ENCODE assay signal across 8 cellular contexts in genomic region chr15:96052572-96053038, GRCh38.
DNase-seq lines count a peak whose midpoint lies in the region; ATAC-seq and TF ChIP-seq lines count a peak whose summit lies in the region.

No MANE protein-coding gene starts in this region.

- no peak overlapping the region for H3K4me3 Mint-ChIP-seq in HFFc6

- H3K14ac ChIP-seq in neuronal stem cell (ENCODE audit: low read length): no peak overlapping the region

- no peaks in the 10 kb centered on the region for H3K9me3 Mint-ChIP-seq in HFFc6

- H2BK5ac ChIP-seq in neuronal stem cell (ENCODE audit: low read length): peak overlapping the region; percentile 33

- H3K36me3 ChIP-seq in SJCRH30: no peaks in the 10 kb centered on the region
- no peaks in the 10 kb centered on the region for H3K36me3 ChIP-seq in neuronal stem cell (replicated peaks in 1 of 2; ENCODE audit: control insufficient read depth in 2 of 2, insufficient read depth in 2 of 2, low read length in 2 of 2)

- peak overlapping the region; percentile 77 for H3K4me2 ChIP-seq in neuronal stem cell (ENCODE audit: insufficient read depth, low read length, poor library complexity, severe bottlenecking)

- intact Hi-C loops in left cardiac atrium (cut with DNase I): loop anchor here in 1 of 2 donors (5.0 kb wide), 1 partner anchor 270 kb away; no protein-coding TSS in a partner anchor

- H2AK5ac ChIP-seq in neuronal stem cell (ENCODE audit: low read depth, low read length): no peak overlapping the region

- TF ChIP-seq CTCF in HFFc6 (IDR thresholded peaks at IDR 0.05): no peak

- H3K9ac ChIP-seq in neuronal stem cell (ENCODE audit: low read depth, low read length, poor library complexity): no peak overlapping the region

- WGBS in neuronal stem cell (ENCODE audit: extremely low coverage in 2 of 2, insufficient read length in 2 of 2, insufficient replicate concordance in 1 of 2), 2 donors: no CpG with 5 or more reads among the region's 19 CpGs

- no peak overlapping the region for H2BK120ac ChIP-seq in neuronal stem cell (ENCODE audit: low read depth, low read length)

- peaks cover 8% of the 10 kb centered on the region for H3K4me1 Mint-ChIP-seq in HFFc6 (ENCODE audit: low read depth)

- H3K27ac ChIP-seq in SJCRH30 (peak overlapping the region; percentile 75), neuronal stem cell (replicated peaks; ENCODE audit: low read length) (no peak overlapping the region)

- H3K27me3 ChIP-seq in SJCRH30: no peaks in the 10 kb centered on the region
- H3K27me3 ChIP-seq in neuronal stem cell (ENCODE audit: control insufficient read depth in 3 of 3, insufficient read depth in 3 of 3, low read depth in 1 of 3, low read length in 3 of 3): no peaks in the 10 kb centered on the region

- DNase-seq in SJCRH30 (no peak), left cardiac atrium (peak; percentile 37), neuronal stem cell (ENCODE audit: low spot score) (peak; percentile 40), HPDE6-E6E7 (ENCODE audit: extremely low spot score) (no peak), HFFc6 (no peak)
- no peak for DNase-seq in stimulated activated CD8-positive, alpha-beta memory T cell treated with anti-CD3 and anti-CD28 coated beads, Interleukin-4, amount 100 ng/mL, for 48 hours

- peak overlapping the region; percentile 55 for H2AFZ ChIP-seq in neuronal stem cell (ENCODE audit: low read length)

- no peak overlapping the region for H3K4ac ChIP-seq in neuronal stem cell (ENCODE audit: low read length)

- peak overlapping the region; percentile 86 for H3K18ac ChIP-seq in neuronal stem cell (ENCODE audit: low read length)

- H3K36me3 Mint-ChIP-seq in HFFc6 (ENCODE audit: low read depth): no peaks in the 10 kb centered on the region

- H3K4me1 ChIP-seq in SJCRH30: peaks cover 14% of the 10 kb centered on the region
- peaks cover under 1 to 7% of the 10 kb centered on the region in 2 donors for H3K4me1 ChIP-seq in neuronal stem cell (ENCODE audit: control insufficient read depth in 2 of 2, insufficient read depth in 1 of 2, low read depth in 1 of 2, low read length in 2 of 2)

- H4K91ac ChIP-seq in neuronal stem cell (ENCODE audit: low read depth, low read length, poor library complexity): no peak overlapping the region

- H3K27me3 Mint-ChIP-seq in HFFc6 (ENCODE audit: insufficient read depth): no peaks in the 10 kb centered on the region; the same call in 1 of the 2 replicates

- H2BK12ac ChIP-seq in neuronal stem cell (ENCODE audit: low read length): peak overlapping the region; percentile 65

- H3K9me3 ChIP-seq in SJCRH30 (replicated peaks) (no peaks in the 10 kb centered on the region), neuronal stem cell (replicated peaks in 1 of 2; ENCODE audit: control insufficient read depth in 2 of 2, insufficient read depth in 1 of 2, low read depth in 1 of 2, low read length in 2 of 2) (peaks cover 2 to 4% of the 10 kb centered on the region in 2 donors)

- no peak overlapping the region for H3K27ac Mint-ChIP-seq in HFFc6

- ATAC-seq in GM18502 (IDR thresholded peaks at IDR 0.05; ENCODE audit: poor library complexity, unreplicated experiment) (peak; percentile 34), left cardiac atrium (peak; percentile 70 to 79), HG02610 (IDR thresholded peaks at IDR 0.05; ENCODE audit: unreplicated experiment) (no peak)

- H2BK15ac ChIP-seq in neuronal stem cell (ENCODE audit: low read length): peak overlapping the region; percentile 16

- no peaks in the 10 kb centered on the region for H3K79me1 ChIP-seq in neuronal stem cell (ENCODE audit: low read depth, low read length)

- no peak overlapping the region for H4K8ac ChIP-seq in neuronal stem cell (ENCODE audit: low read depth, low read length)

- H3K4me3 ChIP-seq in SJCRH30 (peak overlapping the region; percentile 59), neuronal stem cell (ENCODE audit: low read length in 2 of 2) (no peak overlapping the region)

- no peak overlapping the region for H3K23ac ChIP-seq in neuronal stem cell (ENCODE audit: low read depth, low read length, poor library complexity)

Comparison
In these comparisons a context has a peak if more than half of its experiments do, and no peak if none do; other contexts are left out.
1. DNase-seq: peak in left cardiac atrium (single experiment) and neuronal stem cell (single experiment); none in SJCRH30 (0 of 2), HPDE6-E6E7 (single experiment), stimulated activated CD8-positive, alpha-beta memory T cell treated with anti-CD3 and anti-CD28 coated beads, Interleukin-4, amount 100 ng/mL, for 48 hours (single experiment) and HFFc6 (single experiment).